29 cellular contexts compared by ENCODE assay signal in genomic region chr11:103016031-103016430, GRCh38.
"Had no signal": no experiment of that assay in that cellular context is flagged by ENCODE, and none has a peak within 500 bp of the region (broad histone marks: within the 10 kb centered on the region; RNA-seq: fewer than 3 reads in every experiment).

No MANE protein-coding gene starts in this region.

- H3K9me3 Mint-ChIP-seq: activated naive CD8-positive, alpha-beta T cell treated with anti-CD3 and anti-CD28 coated beads for 36 hours; T-helper 2 cell treated with Interferon-gamma antibody and Interleukin-4, amounts not matched to agents 5 μg/mL and 100 μg/mL, for 36 hours had no signal

- H3K36me3 Mint-ChIP-seq: activated naive CD8-positive, alpha-beta T cell treated with anti-CD3 and anti-CD28 coated beads for 36 hours; mesothelial cell of epicardium; stimulated activated memory B cell treated with anti-CD40 and anti-IgM and Interleukin-4, amounts not matched to agents 10 μg/mL and 1 μg/mL and 100 μg/mL, for 72 hours; T-cell had no signal

- H3K27ac ChIP-seq: esophagus muscularis mucosa, foreskin keratinocyte, heart right ventricle, parathyroid adenoma, psoas muscle, right atrium auricular region, thyroid gland, upper lobe of left lung, vagina had no signal

- DNase-seq: activated B cell treated with CpG ODN at 0.5 μM for 24 hours; activated CD4-positive, alpha-beta T cell treated with anti-CD3 and anti-CD28 coated beads, Interleukin-2, amount 50 U/mL, for 1 hour; activated CD8-positive, alpha-beta T cell treated with anti-CD3 and anti-CD28 coated beads for 36 hours; activated effector memory CD4-positive, alpha-beta T cell treated with Interleukin-2 at 50 U/mL for 16 hours; activated naive CD4-positive, alpha-beta T cell treated with anti-CD3 and anti-CD28 coated beads for 36 hours; activated naive CD8-positive, alpha-beta T cell treated with anti-CD3 and anti-CD28 coated beads for 36 hours; activated T-cell treated with anti-CD3 and anti-CD28 coated beads, Interleukin-2, amount 50 U/mL, for 48 hours; amniotic stem cell; central memory CD4-positive, alpha-beta T cell; foreskin keratinocyte; heart right ventricle; mammary epithelial cell; naive thymus-derived CD4-positive, alpha-beta T cell; psoas muscle; stimulated activated CD4-positive, alpha-beta T cell treated with anti-CD3 and anti-CD28 coated beads, Interleukin-1b, Interleukin-23, amount 100 ng/mL, for 48 hours; stimulated activated CD4-positive, alpha-beta T cell treated with anti-CD3 and anti-CD28 coated beads, Interleukin-4, amount 100 ng/mL, for 4 hours; stimulated activated CD8-positive, alpha-beta memory T cell treated with anti-CD3 and anti-CD28 coated beads, Interleukin-4, amount 100 ng/mL, for 48 hours; stimulated activated naive CD8-positive, alpha-beta T cell treated with anti-CD3 and anti-CD28 coated beads, Interleukin-15, amount 100 ng/mL, for 72 hours; T-cell; thyroid gland; upper lobe of left lung had no signal

- H3K27ac Mint-ChIP-seq: activated B cell treated with CpG ODN at 0.5 μM for 24 hours; activated CD8-positive, alpha-beta T cell treated with anti-CD3 and anti-CD28 coated beads for 36 hours; activated naive CD4-positive, alpha-beta T cell treated with anti-CD3 and anti-CD28 coated beads for 36 hours; activated naive CD8-positive, alpha-beta T cell treated with anti-CD3 and anti-CD28 coated beads for 36 hours; mesothelial cell of epicardium; naive thymus-derived CD4-positive, alpha-beta T cell; stimulated activated memory B cell treated with anti-CD40 and anti-IgM and Interleukin-4, amounts not matched to agents 10 μg/mL and 1 μg/mL and 100 μg/mL, for 72 hours; stimulated activated naive CD8-positive, alpha-beta T cell treated with anti-CD3 and anti-CD28 coated beads, Interleukin-15, amount 100 ng/mL, for 72 hours; T-cell; T-helper 2 cell treated with Interferon-gamma antibody and Interleukin-4, amounts not matched to agents 5 μg/mL and 100 μg/mL, for 36 hours had no signal

- ATAC-seq: activated CD8-positive, alpha-beta T cell treated with anti-CD3 and anti-CD28 coated beads for 36 hours; foreskin keratinocyte; heart right ventricle; naive thymus-derived CD4-positive, alpha-beta T cell; psoas muscle; stimulated activated memory B cell treated with anti-CD40 and anti-IgM and Interleukin-4, amounts not matched to agents 10 μg/mL and 1 μg/mL and 100 μg/mL, for 72 hours; stimulated activated naive CD8-positive, alpha-beta T cell treated with anti-CD3 and anti-CD28 coated beads, Interleukin-15, amount 100 ng/mL, for 72 hours; T-cell had no signal

- H3K4me1 Mint-ChIP-seq: activated B cell treated with CpG ODN at 0.5 μM for 24 hours; activated naive CD8-positive, alpha-beta T cell treated with anti-CD3 and anti-CD28 coated beads for 36 hours; mesothelial cell of epicardium; naive thymus-derived CD4-positive, alpha-beta T cell; stimulated activated memory B cell treated with anti-CD40 and anti-IgM and Interleukin-4, amounts not matched to agents 10 μg/mL and 1 μg/mL and 100 μg/mL, for 72 hours; stimulated activated naive CD8-positive, alpha-beta T cell treated with anti-CD3 and anti-CD28 coated beads, Interleukin-15, amount 100 ng/mL, for 72 hours; T-cell had no signal

- H3K4me3 ChIP-seq: esophagus muscularis mucosa, heart right ventricle, psoas muscle, right atrium auricular region, smooth muscle cell, thyroid gland, upper lobe of left lung, vagina had no signal

- H3K4me3 Mint-ChIP-seq: activated B cell treated with CpG ODN at 0.5 μM for 24 hours; activated CD8-positive, alpha-beta T cell treated with anti-CD3 and anti-CD28 coated beads for 36 hours; activated naive CD4-positive, alpha-beta T cell treated with anti-CD3 and anti-CD28 coated beads for 36 hours; activated naive CD8-positive, alpha-beta T cell treated with anti-CD3 and anti-CD28 coated beads for 36 hours; mesothelial cell of epicardium; naive thymus-derived CD4-positive, alpha-beta T cell; stimulated activated memory B cell treated with anti-CD40 and anti-IgM and Interleukin-4, amounts not matched to agents 10 μg/mL and 1 μg/mL and 100 μg/mL, for 72 hours; stimulated activated naive CD8-positive, alpha-beta T cell treated with anti-CD3 and anti-CD28 coated beads, Interleukin-15, amount 100 ng/mL, for 72 hours; T-cell; T-helper 2 cell treated with Interferon-gamma antibody and Interleukin-4, amounts not matched to agents 5 μg/mL and 100 μg/mL, for 36 hours had no signal
